14 cellular contexts compared by ENCODE assay signal in the genomic region with DNA sequence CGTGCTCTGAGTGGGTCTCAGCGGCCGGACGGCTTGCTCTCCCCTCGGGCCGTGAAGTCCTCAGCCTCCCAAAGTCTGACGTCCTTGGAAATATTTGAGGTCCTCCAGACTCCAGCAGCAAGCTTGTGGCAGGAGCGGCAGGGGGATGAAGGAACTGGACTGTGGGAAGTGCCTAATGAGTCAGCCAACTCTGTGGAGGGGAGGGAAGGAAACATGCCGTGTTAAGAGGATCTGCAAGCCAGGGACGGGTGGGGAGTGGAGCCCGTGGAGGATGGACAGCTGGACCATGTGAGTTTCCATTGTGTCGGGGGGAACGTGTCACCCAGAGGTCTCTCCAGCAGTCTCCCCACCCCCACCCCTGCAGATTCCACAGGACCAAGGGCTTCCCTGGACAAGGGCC. TPM values are rescaled to one million over a fixed set of nuclear protein-coding genes. Genes with fewer than 3 reads are reported as not detected.
A peak's percentile ranks its signal among the peaks of the same experiment; 100 is the strongest.
DNase-seq lines count a peak whose midpoint lies in the region; ATAC-seq lines count a peak whose summit lies in the region.
"Had no signal": no experiment of that assay in that cellular context is flagged by ENCODE, and none has a peak within 500 bp of the region (broad histone marks: within the 10 kb centered on the region; RNA-seq: fewer than 3 reads in every experiment).

No MANE protein-coding gene starts in this region.

- H2AFZ ChIP-seq in GM23248: no peak overlapping the region
- no peak overlapping the region for H2AFZ ChIP-seq in neuronal stem cell (ENCODE audit: low read length)

- no peak overlapping the region for H2BK15ac ChIP-seq in neuronal stem cell (ENCODE audit: low read length)

- H2BK5ac ChIP-seq in neuronal stem cell (ENCODE audit: low read length): no peak overlapping the region

- H3K27ac ChIP-seq in GM23248 (no peak overlapping the region), neuronal stem cell (replicated peaks; ENCODE audit: low read length) (no peak overlapping the region)
- H3K27ac ChIP-seq: thoracic aorta had no signal

- in situ Hi-C loops in GM23248 (cut with MboI): no loop called here

- H3K36me3 ChIP-seq in GM23248 (ENCODE audit: low read depth) (no peaks in the 10 kb centered on the region), neuronal stem cell (replicated peaks in 1 of 2; ENCODE audit: control insufficient read depth in 2 of 2, insufficient read depth in 2 of 2, low read length in 2 of 2) (no peaks in the 10 kb centered on the region)
- H3K36me3 ChIP-seq: thoracic aorta had no signal

- H2AK5ac ChIP-seq in neuronal stem cell (ENCODE audit: low read depth, low read length): no peak overlapping the region

- H3K23ac ChIP-seq in neuronal stem cell (ENCODE audit: low read depth, low read length, poor library complexity): peak overlapping the region; percentile 11

- H3K27me3 ChIP-seq in GM23248 (replicated peaks; ENCODE audit: insufficient read depth) (no peaks in the 10 kb centered on the region), neuronal stem cell (ENCODE audit: control insufficient read depth in 3 of 3, insufficient read depth in 3 of 3, low read depth in 1 of 3, low read length in 3 of 3) (peaks cover 0 to 10% (median 0%) of the 10 kb centered on the region in 3 experiments)

- no peak overlapping the region for H3K27ac Mint-ChIP-seq in central memory CD8-positive, alpha-beta T cell (ENCODE audit: low read depth)

- H3K4me1 Mint-ChIP-seq in central memory CD8-positive, alpha-beta T cell: peaks cover 7% of the 10 kb centered on the region

- H3F3A ChIP-seq in GM23248 (ENCODE audit: insufficient read depth): no peaks in the 10 kb centered on the region

- H2BK12ac ChIP-seq in neuronal stem cell (ENCODE audit: low read length): no peak overlapping the region

- H3K4me3 ChIP-seq in GM23248 (no peak overlapping the region), neuronal stem cell (ENCODE audit: low read length in 2 of 2) (no peak overlapping the region)
- H3K4me3 ChIP-seq: skin epidermis, thoracic aorta had no signal

- no peak overlapping the region for H4K8ac ChIP-seq in neuronal stem cell (ENCODE audit: low read depth, low read length)

- H3K4me3 Mint-ChIP-seq in central memory CD8-positive, alpha-beta T cell: peak overlapping the region; percentile 33

- no peak overlapping the region for H3K4me2 ChIP-seq in GM23248 (ENCODE audit: unreplicated experiment)
- no peak overlapping the region for H3K4me2 ChIP-seq in neuronal stem cell (ENCODE audit: insufficient read depth, low read length, poor library complexity, severe bottlenecking)

- H3K36me3 Mint-ChIP-seq in central memory CD8-positive, alpha-beta T cell (ENCODE audit: insufficient read depth): no peaks in the 10 kb centered on the region

- H3K4me1 ChIP-seq in GM23248 (ENCODE audit: insufficient read depth) (no peaks in the 10 kb centered on the region), neuronal stem cell (ENCODE audit: control insufficient read depth in 2 of 2, insufficient read depth in 1 of 2, low read depth in 1 of 2, low read length in 2 of 2) (peaks cover 0 to 3% of the 10 kb centered on the region in 2 donors)
- H3K4me1 ChIP-seq: Caco-2 had no signal

- peak overlapping the region; percentile 30 for H3K18ac ChIP-seq in neuronal stem cell (ENCODE audit: low read length)

- H3K4ac ChIP-seq in neuronal stem cell (ENCODE audit: low read length): no peak overlapping the region

- no peaks in the 10 kb centered on the region for H3K9me3 Mint-ChIP-seq in central memory CD8-positive, alpha-beta T cell

- 65 to 66% methylated on average over 13 of the region's 13 CpGs for WGBS in GM23248 (ENCODE audit: low coverage in 1 of 2, low lambda C conversion rate in 2 of 2, missing lambda C conversion rate in 2 of 2), 2 experiments
- WGBS in neuronal stem cell (ENCODE audit: extremely low coverage in 2 of 2, insufficient read length in 2 of 2, insufficient replicate concordance in 1 of 2), 2 donors: no CpG with 5 or more reads among the region's 13 CpGs

- no peak overlapping the region for H2BK120ac ChIP-seq in neuronal stem cell (ENCODE audit: low read depth, low read length)

- no peaks in the 10 kb centered on the region for H3K27me3 Mint-ChIP-seq in central memory CD8-positive, alpha-beta T cell

- peak; percentile 31 for DNase-seq in GM23248
- peak; percentile 62 for DNase-seq in NCI-H226
- DNase-seq in central memory CD8-positive, alpha-beta T cell (ENCODE audit: low spot score in 2 of 2): no peak
- no peak for DNase-seq in neuronal stem cell (ENCODE audit: low spot score)
- no peak for DNase-seq in H4 (ENCODE audit: low spot score)
- DNase-seq: Caco-2; naive thymus-derived CD8-positive, alpha-beta T cell; NCI-H1105; SIG-M5 had no signal

- no peaks in the 10 kb centered on the region for H3K79me2 ChIP-seq in GM23248 (ENCODE audit: insufficient read depth)

- no peak for ATAC-seq in central memory CD8-positive, alpha-beta T cell (replicated peaks; ENCODE audit: extremely low read depth, poor library complexity, severe bottlenecking)
- ATAC-seq in GM18870 (IDR thresholded peaks at IDR 0.05; ENCODE audit: unreplicated experiment) (no peak), HG02970 (IDR thresholded peaks at IDR 0.05; ENCODE audit: low FRiP score, unreplicated experiment) (no peak), GM21528 (IDR thresholded peaks at IDR 0.05; ENCODE audit: low FRiP score, unreplicated experiment) (no peak)
- ATAC-seq: naive thymus-derived CD8-positive, alpha-beta T cell had no signal

- no peak overlapping the region for H3K14ac ChIP-seq in neuronal stem cell (ENCODE audit: low read length)

- H3K9me2 ChIP-seq in GM23248 (ENCODE audit: insufficient read depth): no peaks in the 10 kb centered on the region

- no peaks in the 10 kb centered on the region for H4K20me1 ChIP-seq in GM23248 (ENCODE audit: insufficient read depth)

- no peak overlapping the region for H4K91ac ChIP-seq in neuronal stem cell (ENCODE audit: low read depth, low read length, poor library complexity)

- no peak overlapping the region for H3K9ac ChIP-seq in GM23248
- no peak overlapping the region for H3K9ac ChIP-seq in neuronal stem cell (ENCODE audit: low read depth, low read length, poor library complexity)

- H3K9me3 ChIP-seq in GM23248 (ENCODE audit: low read depth) (no peaks in the 10 kb centered on the region), neuronal stem cell (replicated peaks in 1 of 2; ENCODE audit: control insufficient read depth in 2 of 2, insufficient read depth in 1 of 2, low read depth in 1 of 2, low read length in 2 of 2) (peaks cover 0 to 2% of the 10 kb centered on the region in 2 donors)
- H3K9me3 ChIP-seq: thoracic aorta had no signal

- H3K79me1 ChIP-seq in neuronal stem cell (ENCODE audit: low read depth, low read length): no peaks in the 10 kb centered on the region

RNA-seq across cellular contexts. Expression of gene IDH2, which starts 39.4 kb away (rescaled TPM):
- 58.3 and 67.7 TPM in 2 replicates for total RNA-seq in GM23248 (2014; rRNA removed; shearing (Covaris generic))
- polyA plus RNA-seq in GM23248 (2016; fragmentation: Nextera tagmentation; extraction: Ambion mirVana): 104 and 109 TPM in 2 replicates
- 111 TPM for polyA plus RNA-seq in neuronal stem cell (2013, experiment 1 of 2)
- 110 TPM for polyA plus RNA-seq in neuronal stem cell (2013, experiment 2 of 2)
- 43.2 and 48.5 TPM in 2 replicates for total RNA-seq in H4 (2014; rRNA removed; shearing (Covaris generic))

RNA-seq across cellular contexts. Expression of gene SEMA4B, which starts 59.5 kb away (rescaled TPM):
- total RNA-seq in GM23248 (2014; rRNA removed; shearing (Covaris generic)): 3.2 and 3.6 TPM in 2 replicates
- polyA plus RNA-seq in GM23248 (2016; fragmentation: Nextera tagmentation; extraction: Ambion mirVana): 4.5 and 4.7 TPM in 2 replicates
- polyA plus RNA-seq in neuronal stem cell (2013, experiment 1 of 2): 15.2 TPM
- polyA plus RNA-seq in neuronal stem cell (2013, experiment 2 of 2): 15.6 TPM
- 13.5 and 18.9 TPM in 2 replicates for total RNA-seq in H4 (2014; rRNA removed; shearing (Covaris generic))

Comparison
In these comparisons a context has a peak if more than half of its experiments do, and no peak if none do; other contexts are left out.
1. DNase-seq: peak in GM23248 (single experiment) and NCI-H226 (single experiment); none in central memory CD8-positive, alpha-beta T cell (0 of 2), neuronal stem cell (single experiment) and H4 (single experiment).